In the genomic region with DNA sequence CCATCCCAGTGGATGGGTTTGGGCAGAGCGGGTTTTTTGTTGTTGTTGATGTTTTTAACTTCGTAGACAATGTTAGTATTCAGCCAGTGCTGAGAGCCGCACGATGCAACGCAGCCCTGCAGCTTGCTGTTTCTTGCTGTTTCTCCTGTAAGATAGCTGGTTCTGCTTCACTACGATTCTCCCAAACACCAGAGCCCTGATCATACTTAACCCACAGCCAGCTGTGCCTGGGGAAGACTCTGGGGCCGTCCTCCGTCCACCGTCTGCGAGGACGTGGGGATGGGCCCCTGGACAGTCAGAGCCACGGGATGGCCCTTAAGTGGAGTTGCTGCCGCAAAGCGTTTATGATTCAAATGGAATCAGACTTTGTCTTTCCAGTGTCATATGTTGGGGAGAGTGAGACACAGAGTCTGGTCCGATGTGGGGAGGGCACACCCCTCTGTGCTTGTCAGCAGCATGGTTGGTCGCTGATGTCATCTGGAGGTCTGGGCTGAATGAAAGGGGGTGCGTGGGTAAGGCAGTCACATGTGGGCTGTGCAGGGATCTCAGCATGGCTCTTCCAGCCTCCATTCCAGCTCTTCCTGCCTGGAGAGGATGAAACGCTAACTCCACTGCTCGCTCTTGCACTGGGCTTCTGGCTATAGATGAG, we compare ENCODE assay signal across 30 cellular contexts. TPM values are rescaled to one million over a fixed set of nuclear protein-coding genes. Genes with fewer than 3 reads are reported as not detected.
DNase-seq lines count a peak whose midpoint lies in the region; ATAC-seq, FAIRE-seq and TF ChIP-seq lines count a peak whose summit lies in the region.
"Had no signal": no experiment of that assay in that cellular context is flagged by ENCODE, and none has a peak within 500 bp of the region (broad histone marks: within the 10 kb centered on the region; RNA-seq: fewer than 3 reads in every experiment).

No MANE protein-coding gene starts in this region.

- no peak for TF ChIP-seq EP300 in sigmoid colon (IDR thresholded peaks at IDR 0.05)

- H3K36me3 Mint-ChIP-seq in endodermal cell (ENCODE audit: low read depth) = no peaks in the 10 kb centered on the region
- H3K36me3 Mint-ChIP-seq: naive thymus-derived CD8-positive, alpha-beta T cell had no signal

- DNase-seq in Right ventricle myocardium superior (peak; percentile 15), cardiac septum (ENCODE audit: low spot score) (no peak), MG63 (peak; percentile 8), endodermal cell (peak; percentile 33), sigmoid colon (peak; percentile 32), NCI-H2227 (lab: John Stamatoyannopoulos, UW; ENCODE audit: unreplicated experiment) (no peak), D721Med (ENCODE audit: insufficient read length, low spot score) (no peak), esophagus squamous epithelium (lab: John Stamatoyannopoulos, UW) (no peak)
- DNase-seq: activated CD4-positive, alpha-beta T cell treated with anti-CD3 and anti-CD28 coated beads, Interleukin-2, amount 50 U/mL, for 1 hour; activated effector memory CD4-positive, alpha-beta T cell treated with Interleukin-2 at 50 U/mL for 16 hours; activated naive CD8-positive, alpha-beta T cell treated with anti-CD3 and anti-CD28 coated beads, Interleukin-2, amount 50 U/mL, for 24 hours; caudate nucleus; DMS 273 treated with DMSO at 0.1 percent for 48 hours; gastrocnemius medialis; mesendoderm; NCI-H1417; NCI-H2171; NCI-H526 treated with DMSO at 0.1 percent for 48 hours; SHP77 treated with DMSO at 0.1 percent for 48 hours; stimulated activated CD4-positive, alpha-beta T cell treated with anti-CD3 and anti-CD28 coated beads, Interleukin-1b, Interleukin-23, amount 100 ng/mL, for 48 hours; stimulated activated naive B cell treated with anti-CD40 and anti-IgM and Interleukin-4, amounts not matched to agents 10 μg/mL and 1 μg/mL and 100 μg/mL, for 72 hours; testis had no signal

- H3K4me1 Mint-ChIP-seq in endodermal cell = no peaks in the 10 kb centered on the region

- TF ChIP-seq CTCF in endodermal cell (conservative IDR thresholded peaks at IDR 0.05) (no peak), sigmoid colon (IDR thresholded peaks at IDR 0.05) (no peak), D721Med (IDR thresholded peaks at IDR 0.05; ENCODE audit: insufficient read depth, missing control alignments) (no peak), esophagus squamous epithelium (IDR thresholded peaks at IDR 0.05) (no peak)

- H3K4me1 ChIP-seq in endodermal cell (ENCODE audit: control insufficient read depth, insufficient read depth, low read length) (no peaks in the 10 kb centered on the region), sigmoid colon (no peaks in the 10 kb centered on the region), esophagus squamous epithelium (no peaks in the 10 kb centered on the region)
- H3K4me1 ChIP-seq: gastrocnemius medialis, HAP-1, testis had no signal

- FAIRE-seq in D721Med (lab: Jason Lieb, UNC) = no peak
- FAIRE-seq: GM12892, HTR-8/SVneo, keratinocyte had no signal

- TF ChIP-seq POLR2A in sigmoid colon (IDR thresholded peaks at IDR 0.05) (no peak), esophagus squamous epithelium (IDR thresholded peaks at IDR 0.05) (no peak)

- H3K9me3 Mint-ChIP-seq in endodermal cell = peaks cover 4% of the 10 kb centered on the region
- H3K9me3 Mint-ChIP-seq: activated naive CD8-positive, alpha-beta T cell treated with anti-CD3 and anti-CD28 coated beads, Interleukin-2, amount 50 U/mL, for 24 hours; naive thymus-derived CD8-positive, alpha-beta T cell had no signal

- intact Hi-C loops in Right ventricle myocardium superior (cut with DNase I) = no loop called here
- intact Hi-C loops in cardiac septum (cut with DNase I) = no loop called here
- intact Hi-C loops in sigmoid colon (cut with DNase I) = no loop called here
- intact Hi-C loops in esophagus squamous epithelium (cut with DNase I) = loop anchor here (10.0 kb wide), 1 partner anchor 607 kb away; no protein-coding TSS in a partner anchor

- H3K9me3 ChIP-seq in MG63 (no peaks in the 10 kb centered on the region), endodermal cell (ENCODE audit: control insufficient read depth, low read length) (no peaks in the 10 kb centered on the region), sigmoid colon (no peaks in the 10 kb centered on the region), esophagus squamous epithelium (no peaks in the 10 kb centered on the region)
- H3K9me3 ChIP-seq: gastrocnemius medialis, HAP-1, testis had no signal

- H3K27me3 Mint-ChIP-seq in endodermal cell (ENCODE audit: insufficient read depth) = peaks cover 3% of the 10 kb centered on the region

- WGBS in endodermal cell (ENCODE audit: insufficient coverage in 1 of 2, insufficient read length in 1 of 2), 2 experiments = 86 to 89% methylated on average over 19 of the region's 19 CpGs
- WGBS in sigmoid colon, 2 donors = 73 to 76% methylated on average over 19 of the region's 19 CpGs
- 77 to 83% methylated on average over 13 to 17 of the region's 19 CpGs for WGBS in esophagus squamous epithelium, 2 donors

- H3K27me3 ChIP-seq in MG63 (no peaks in the 10 kb centered on the region; the same call in 1 of the 2 replicates), endodermal cell (ENCODE audit: control insufficient read depth, insufficient read depth, low read length, poor library complexity, severe bottlenecking) (no peaks in the 10 kb centered on the region), sigmoid colon (peaks cover 0 to 69% (median 6%) of the 10 kb centered on the region in 3 donors), esophagus squamous epithelium (peaks cover 0 to 76% (median 0%) of the 10 kb centered on the region in 4 donors)
- H3K27me3 ChIP-seq: testis had no signal

- H3K27ac ChIP-seq in endodermal cell (ENCODE audit: low read depth, low read length) = peak overlapping the region; percentile 32
- H3K27ac ChIP-seq in sigmoid colon = no peak overlapping the region
- no peak overlapping the region for H3K27ac ChIP-seq in esophagus squamous epithelium
- H3K27ac ChIP-seq: gastrocnemius medialis, testis, VCaP had no signal

- no peak overlapping the region for H3K4me3 Mint-ChIP-seq in endodermal cell
- H3K4me3 Mint-ChIP-seq: activated naive CD8-positive, alpha-beta T cell treated with anti-CD3 and anti-CD28 coated beads, Interleukin-2, amount 50 U/mL, for 24 hours; naive thymus-derived CD8-positive, alpha-beta T cell; stimulated activated naive B cell treated with anti-CD40 and anti-IgM and Interleukin-4, amounts not matched to agents 10 μg/mL and 1 μg/mL and 100 μg/mL, for 72 hours; T-helper 1 cell treated with Interleukin-12 subunit alpha and Interleukin-12 subunit beta and Interleukin-4 antibody, amounts not matched to agents 30 μg/mL and 1 μg/mL, for 36 hours had no signal

- H3K9ac ChIP-seq in endodermal cell (ENCODE audit: extremely low read depth, low read length, poor library complexity, severe bottlenecking) = no peak overlapping the region

- H3K4me3 ChIP-seq in MG63 = peak overlapping the region; percentile 22
- no peak overlapping the region for H3K4me3 ChIP-seq in endodermal cell (ENCODE audit: low read length)
- H3K4me3 ChIP-seq in sigmoid colon = no peak overlapping the region
- H3K4me3 ChIP-seq in esophagus squamous epithelium = no peak overlapping the region
- H3K4me3 ChIP-seq: gastrocnemius medialis, HAP-1, testis had no signal

- ATAC-seq in Right ventricle myocardium superior (ENCODE audit: poor library complexity) = no peak
- ATAC-seq: activated naive CD8-positive, alpha-beta T cell treated with anti-CD3 and anti-CD28 coated beads, Interleukin-2, amount 50 U/mL, for 24 hours; gastrocnemius medialis; naive thymus-derived CD8-positive, alpha-beta T cell; stimulated activated naive B cell treated with anti-CD40 and anti-IgM and Interleukin-4, amounts not matched to agents 10 μg/mL and 1 μg/mL and 100 μg/mL, for 72 hours had no signal

- H3K27ac Mint-ChIP-seq in endodermal cell = no peak overlapping the region
- H3K27ac Mint-ChIP-seq: activated naive CD8-positive, alpha-beta T cell treated with anti-CD3 and anti-CD28 coated beads, Interleukin-2, amount 50 U/mL, for 24 hours; stimulated activated naive B cell treated with anti-CD40 and anti-IgM and Interleukin-4, amounts not matched to agents 10 μg/mL and 1 μg/mL and 100 μg/mL, for 72 hours; T-helper 1 cell treated with Interleukin-12 subunit alpha and Interleukin-12 subunit beta and Interleukin-4 antibody, amounts not matched to agents 30 μg/mL and 1 μg/mL, for 36 hours had no signal

- no peaks in the 10 kb centered on the region for H3K36me3 ChIP-seq in MG63
- no peaks in the 10 kb centered on the region for H3K36me3 ChIP-seq in endodermal cell (ENCODE audit: control insufficient read depth, insufficient read depth, low read length)
- H3K36me3 ChIP-seq in sigmoid colon = no peaks in the 10 kb centered on the region
- H3K36me3 ChIP-seq in esophagus squamous epithelium = no peaks in the 10 kb centered on the region
- H3K36me3 ChIP-seq: gastrocnemius medialis, HAP-1 had no signal

RNA-seq across cellular contexts. Expression of a gene that starts 41.1 kb away (rescaled TPM):
- 8.6 TPM for total RNA-seq in Right ventricle myocardium superior
- total RNA-seq in cardiac septum = 5.9 TPM
- total RNA-seq in MG63 (2014; rRNA removed; shearing (Covaris generic); ENCODE audit: low replicate concordance) = not detected in 2 replicates
- total RNA-seq in endodermal cell = 1 to 10 TPM; 1.0 to 3.1 TPM
- polyA plus RNA-seq in endodermal cell (2013, experiment 1 of 2) = 5.5 TPM
- 4.3 TPM for polyA plus RNA-seq in endodermal cell (2013, experiment 2 of 2)
- total RNA-seq in sigmoid colon = 10 to 100 TPM in 1 of 4 donors, 1 to 10 TPM in 2, under 1 TPM in 1; 0.95 to 26.8 (median 3.4) TPM
- polyA plus RNA-seq in sigmoid colon = 1 to 10 TPM; 4.2 to 9.8 (median 7.2) TPM
- total RNA-seq in esophagus squamous epithelium = 1 to 10 TPM in 2 of 4 donors, under 1 TPM in 2; 0.18 to 2.7 (median 1.4) TPM
- total RNA-seq: LHCN-M2 had no signal

Comparison
In these comparisons a context has a peak if more than half of its experiments do, and no peak if none do; other contexts are left out.
1. DNase-seq: peak in Right ventricle myocardium superior (single experiment), MG63 (single experiment), endodermal cell (single experiment) and sigmoid colon (single experiment); none in cardiac septum (single experiment), NCI-H2227 (single experiment), D721Med (single experiment) and esophagus squamous epithelium (single experiment).